16 cellular contexts compared by ENCODE assay signal in genomic region chr10:5598085-5598690, GRCh38.
A peak's percentile ranks its signal among the peaks of the same experiment; 100 is the strongest.
DNase-seq lines count a peak whose midpoint lies in the region; ATAC-seq and TF ChIP-seq lines count a peak whose summit lies in the region.
"Had no signal": no experiment of that assay in that cellular context is flagged by ENCODE, and none has a peak within 500 bp of the region (broad histone marks: within the 10 kb centered on the region; RNA-seq: fewer than 3 reads in every experiment).

No MANE protein-coding gene starts in this region.

- dilution Hi-C loops in IMR-90 (cut with HindIII; ENCODE audit: low sequenced_read_pairs, unreplicated experiment), result no loop called here

- H2BK15ac ChIP-seq in IMR-90 (ENCODE audit: low read depth, low read length), result no peak overlapping the region

- H2AFZ ChIP-seq in IMR-90 (replicated peaks; ENCODE audit: low read length, poor library complexity), result peak overlapping the region; percentile 24

- WGBS in IMR-90 (ENCODE audit: extremely low coverage in 2 of 2, insufficient read length in 1 of 2), 2 experiments, result 85 to 100% methylated on average over 4 to 10 of the region's 11 CpGs

- TF ChIP-seq RAD21 in IMR-90 (IDR thresholded peaks at IDR 0.05; ENCODE audit: low read length), result no peak

- no peak overlapping the region for H4K5ac ChIP-seq in IMR-90 (ENCODE audit: low read depth, low read length)

- in situ Hi-C loops in IMR-90 (cut with MboI; ENCODE audit: low sequenced_read_pairs), result no loop called here

- peaks cover 0 to 12% of the 10 kb centered on the region in 2 experiments; a peak in 1 of 4 replicates for H3K79me1 ChIP-seq in IMR-90 (ENCODE audit: low read depth in 1 of 2, low read length in 2 of 2)

- no peak overlapping the region for H3K23ac ChIP-seq in IMR-90 (ENCODE audit: low read depth, low read length)

- no peak overlapping the region for H4K91ac ChIP-seq in IMR-90 (ENCODE audit: insufficient read depth, low read depth, low read length)

- H3K4me1 ChIP-seq in IMR-90 (ENCODE audit: control insufficient read depth, insufficient read depth, low read length), result peaks cover 18% of the 10 kb centered on the region

- CTCF ChIA-PET in IMR-90 (lab: Yijun Ruan, JAX), result no interaction called here

- no peak overlapping the region for H3K4me3 ChIP-seq in IMR-90 (ENCODE audit: insufficient read depth, low read depth, low read length)
- H3K4me3 ChIP-seq: SJSA1 had no signal

- H3K27me3 ChIP-seq in IMR-90 (ENCODE audit: control insufficient read depth, insufficient read depth, low read length), result no peaks in the 10 kb centered on the region
- H3K27me3 ChIP-seq: SJSA1 had no signal

- H3K4me2 ChIP-seq in IMR-90 (ENCODE audit: low read depth, low read length), result no peak overlapping the region

- no peak for ATAC-seq in IMR-90 (ENCODE audit: low read depth)
- ATAC-seq in activated T-helper 17 cell treated with anti-CD3 and anti-CD28 coated beads, Interleukin-2, amount 50 U/mL, for 72 hours (replicated peaks), result no peak
- ATAC-seq in GM18907 (IDR thresholded peaks at IDR 0.05; ENCODE audit: unreplicated experiment), result no peak
- no peak for ATAC-seq in HG02840 (IDR thresholded peaks at IDR 0.05; ENCODE audit: low FRiP score, unreplicated experiment)

- no peak overlapping the region for H3K4ac ChIP-seq in IMR-90 (ENCODE audit: low read depth, low read length)

- H3K36me3 ChIP-seq in IMR-90 (ENCODE audit: control insufficient read depth, insufficient read depth, low read length), result no peaks in the 10 kb centered on the region
- H3K36me3 ChIP-seq: SJSA1 had no signal

- H3K4me3 Mint-ChIP-seq in activated T-helper 17 cell treated with anti-CD3 and anti-CD28 coated beads, Interleukin-2, amount 50 U/mL, for 72 hours, result no peak overlapping the region
- H3K4me3 Mint-ChIP-seq in mesothelial cell of epicardium (no peak overlapping the region), type B pancreatic cell (no peak overlapping the region)
- H3K4me3 Mint-ChIP-seq: H9 had no signal

- H3K14ac ChIP-seq in IMR-90 (replicated peaks; ENCODE audit: low read depth, low read length), result no peak overlapping the region

- no peaks in the 10 kb centered on the region for H3K36me3 Mint-ChIP-seq in activated T-helper 17 cell treated with anti-CD3 and anti-CD28 coated beads, Interleukin-2, amount 50 U/mL, for 72 hours (ENCODE audit: low read depth)
- H3K36me3 Mint-ChIP-seq in mesothelial cell of epicardium, result no peaks in the 10 kb centered on the region
- H3K36me3 Mint-ChIP-seq in type B pancreatic cell, result no peaks in the 10 kb centered on the region

- intact Hi-C loops in IMR-90 (cut with micrococcal nuclease), result no loop called here

- peak overlapping the region; percentile 91 for H2BK120ac ChIP-seq in IMR-90 (ENCODE audit: low read depth, low read length)

- no peak overlapping the region for H3K56ac ChIP-seq in IMR-90 (ENCODE audit: extremely low read depth, insufficient read depth, low read length)

- H2BK5ac ChIP-seq in IMR-90 (ENCODE audit: low read depth, low read length, poor library complexity, severe bottlenecking), result no peak overlapping the region

- H4K8ac ChIP-seq in IMR-90 (ENCODE audit: low read depth in 2 of 2, low read length in 2 of 2), result no peak overlapping the region; a peak in 1 of 4 replicates

- H3K27me3 Mint-ChIP-seq in activated T-helper 17 cell treated with anti-CD3 and anti-CD28 coated beads, Interleukin-2, amount 50 U/mL, for 72 hours, result peaks cover 16% of the 10 kb centered on the region
- H3K27me3 Mint-ChIP-seq in mesothelial cell of epicardium (ENCODE audit: low read depth) (peaks cover 2% of the 10 kb centered on the region), type B pancreatic cell (peaks cover 5% of the 10 kb centered on the region)

- no peak overlapping the region for H3K9ac ChIP-seq in IMR-90 (ENCODE audit: low read depth, low read length)

- POLR2A ChIA-PET in IMR-90 (lab: Charles Lee; ENCODE audit: unreplicated experiment), result no interaction called here

- peaks cover 25% of the 10 kb centered on the region for H3K9me1 ChIP-seq in IMR-90 (ENCODE audit: insufficient read depth, low read length)

- TF ChIP-seq CTCF in IMR-90 (conservative IDR thresholded peaks at IDR 0.05; ENCODE audit: low read depth, low read length) (no peak), mesothelial cell of epicardium (IDR thresholded peaks at IDR 0.05; ENCODE audit: unreplicated experiment) (no peak), type B pancreatic cell (conservative IDR thresholded peaks at IDR 0.05) (no peak)

- no peak overlapping the region for H3K18ac ChIP-seq in IMR-90 (ENCODE audit: low read depth, low read length)

- DNase-seq in IMR-90 (no peak), mesothelial cell of epicardium (ENCODE audit: low spot score in 2 of 2, unreplicated experiment in 2 of 2) (no peak), type B pancreatic cell (ENCODE audit: extremely low spot score, unreplicated experiment) (no peak)
- no peak for DNase-seq in activated CD4-positive, alpha-beta T cell treated with anti-CD3 and anti-CD28 coated beads, Interleukin-2, amount 50 U/mL, for 48 hours
- DNase-seq: DMS 273 treated with DMSO at 0.1 percent for 48 hours, GDM1, H9, KBM-7, NCI-H1694 treated with DMSO at 0.1 percent for 48 hours, NCI-H2107, NCI-H510A, NCI-H82 had no signal

- peak overlapping the region; percentile 3; the same call in 1 of the 2 replicates for H2AK5ac ChIP-seq in IMR-90 (ENCODE audit: low read depth, low read length)

- no peak overlapping the region for H3K27ac ChIP-seq in IMR-90 (ENCODE audit: insufficient read depth, low read length)

- H4K20me1 ChIP-seq in IMR-90 (ENCODE audit: insufficient read depth, low read length), result no peaks in the 10 kb centered on the region

- no TSS peak for BruUV-seq in IMR-90 (replicated peaks; lab: Mats Ljungman, UMichigan)

- H3K27ac Mint-ChIP-seq in activated T-helper 17 cell treated with anti-CD3 and anti-CD28 coated beads, Interleukin-2, amount 50 U/mL, for 72 hours, result peak overlapping the region; percentile 22
- H3K27ac Mint-ChIP-seq in mesothelial cell of epicardium (peak overlapping the region; percentile 83), type B pancreatic cell (peak overlapping the region; percentile 33)

- H3K9me3 Mint-ChIP-seq in activated T-helper 17 cell treated with anti-CD3 and anti-CD28 coated beads, Interleukin-2, amount 50 U/mL, for 72 hours, result no peaks in the 10 kb centered on the region
- H3K9me3 Mint-ChIP-seq in mesothelial cell of epicardium (no peaks in the 10 kb centered on the region), type B pancreatic cell (no peaks in the 10 kb centered on the region)
- H3K9me3 Mint-ChIP-seq: H9 had no signal

- no peaks in the 10 kb centered on the region for H3K9me3 ChIP-seq in IMR-90 (ENCODE audit: control insufficient read depth, insufficient read depth, low read length)
- H3K9me3 ChIP-seq: SJSA1 had no signal

- no peak for TF ChIP-seq POLR2A in IMR-90 (IDR thresholded peaks at IDR 0.05; ENCODE audit: low read depth, low read length)

- H2BK20ac ChIP-seq in IMR-90 (ENCODE audit: low read depth, low read length), result peak overlapping the region; percentile 30; the same call in 1 of the 2 replicates

- H3K4me1 Mint-ChIP-seq in activated T-helper 17 cell treated with anti-CD3 and anti-CD28 coated beads, Interleukin-2, amount 50 U/mL, for 72 hours, result peaks cover 8% of the 10 kb centered on the region
- H3K4me1 Mint-ChIP-seq in mesothelial cell of epicardium (peaks cover 69% of the 10 kb centered on the region), type B pancreatic cell (ENCODE audit: unreplicated experiment) (peaks cover 40% of the 10 kb centered on the region)

- H2AK9ac ChIP-seq in IMR-90 (replicated peaks; ENCODE audit: low read depth, low read length, poor library complexity), result no peak overlapping the region

TF ChIP-seq in IMR-90, 13 proteins besides CTCF, POLR2A, EP300 and RAD21:
- no peak for TF ChIP-seq MAZ (IDR thresholded peaks at IDR 0.05; ENCODE audit: borderline replicate concordance, low read depth, low read length)
- TF ChIP-seq CHD1 (IDR thresholded peaks at IDR 0.05; ENCODE audit: low read depth, low read length), result no peak
- no peak for TF ChIP-seq RFX5 (IDR thresholded peaks at IDR 0.05; ENCODE audit: low read depth, low read length)
- TF ChIP-seq MXI1 (IDR thresholded peaks at IDR 0.05; ENCODE audit: borderline replicate concordance, low read depth, low read length), result no peak
- no peak for TF ChIP-seq SMC3 (IDR thresholded peaks at IDR 0.05; ENCODE audit: low read depth, low read length)
- no peak for TF ChIP-seq FOS (IDR thresholded peaks at IDR 0.05; ENCODE audit: low read depth, low read length)
- TF ChIP-seq MAFK (IDR thresholded peaks at IDR 0.05; ENCODE audit: low read depth, low read length), result no peak
- TF ChIP-seq USF2 (IDR thresholded peaks at IDR 0.05; ENCODE audit: low read depth, low read length), result no peak
- TF ChIP-seq RCOR1 (IDR thresholded peaks at IDR 0.05; ENCODE audit: insufficient replicate concordance, low read length), result no peak
- no peak for TF ChIP-seq ELK1 (IDR thresholded peaks at IDR 0.05; ENCODE audit: borderline replicate concordance, low read depth, low read length)
- TF ChIP-seq NFE2L2 (IDR thresholded peaks at IDR 0.05; ENCODE audit: low read depth, low read length), result no peak
- no peak for TF ChIP-seq BHLHE40 (IDR thresholded peaks at IDR 0.05; ENCODE audit: low read depth, low read length)
- no peak for TF ChIP-seq CEBPB (IDR thresholded peaks at IDR 0.05; ENCODE audit: low read depth, low read length)
TF ChIP-seq in IMR-90: peak in this region for 0.

Comparison
In these comparisons a context has a peak if more than half of its experiments do, and no peak if none do; other contexts are left out.
1. H3K27ac Mint-ChIP-seq: peak in every context shown above with its lines; median percentile 83 in mesothelial cell of epicardium; 33 in type B pancreatic cell; 22 in activated T-helper 17 cell treated with anti-CD3 and anti-CD28 coated beads, Interleukin-2, amount 50 U/mL, for 72 hours.